19 cellular contexts compared by ENCODE assay signal in the genomic region with DNA sequence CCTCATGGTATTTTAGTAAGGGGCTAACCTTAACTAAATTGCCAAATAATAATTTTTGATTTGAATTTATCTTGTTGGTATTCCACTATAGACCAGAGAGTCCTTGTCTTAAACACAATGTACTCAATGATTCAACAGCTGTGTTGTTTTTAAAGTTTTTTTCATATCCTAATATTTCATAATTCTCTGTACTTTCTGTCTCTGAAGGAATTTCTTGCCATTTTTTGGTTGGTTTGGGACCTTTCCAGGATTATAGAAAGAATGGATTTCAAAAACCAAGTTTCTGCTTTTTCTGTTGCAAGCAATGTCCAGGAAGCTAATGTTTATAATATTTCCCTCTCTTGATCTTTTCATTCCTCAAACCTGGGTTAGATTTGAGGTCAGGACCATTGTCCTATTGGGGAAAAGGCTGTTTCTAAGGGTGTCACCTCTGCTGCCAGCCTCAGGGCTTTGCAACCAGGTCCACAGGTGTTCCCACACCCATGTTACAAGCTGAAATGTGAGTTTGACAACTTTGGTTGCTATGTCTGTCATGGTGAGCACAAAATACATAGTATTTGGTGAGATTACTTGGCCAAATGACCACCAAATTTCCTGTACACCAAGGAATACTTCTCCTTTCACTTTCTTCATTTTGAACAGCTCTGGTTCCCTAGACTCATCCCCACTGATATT.
DNase-seq lines count a peak whose midpoint lies in the region; ATAC-seq and TF ChIP-seq lines count a peak whose summit lies in the region.
"Had no signal": no experiment of that assay in that cellular context is flagged by ENCODE, and none has a peak within 500 bp of the region (broad histone marks: within the 10 kb centered on the region; RNA-seq: fewer than 3 reads in every experiment).

No MANE protein-coding gene starts in this region.

- H3K27me3 Mint-ChIP-seq in osteocyte (ENCODE audit: unreplicated experiment) = peaks cover 2% of the 10 kb centered on the region
- H3K27me3 Mint-ChIP-seq in WTC11 (ENCODE audit: low read depth) = peaks cover 12% of the 10 kb centered on the region
- H3K27me3 Mint-ChIP-seq: CD4-positive, CD25-positive, alpha-beta regulatory T cell; IgD-negative memory B cell had no signal

- TF ChIP-seq CTCF in gastroesophageal sphincter (IDR thresholded peaks at IDR 0.05) (no peak), osteocyte (IDR thresholded peaks at IDR 0.05) (no peak), WTC11 (IDR thresholded peaks at IDR 0.05) (no peak)

- intact Hi-C loops in Right ventricle myocardium superior (cut with DNase I) = no loop called here
- intact Hi-C loops in cardiac septum (cut with DNase I) = no loop called here

- H3K4me3 Mint-ChIP-seq in osteocyte (ENCODE audit: unreplicated experiment) = no peak overlapping the region
- no peak overlapping the region for H3K4me3 Mint-ChIP-seq in WTC11
- H3K4me3 Mint-ChIP-seq: CD4-positive, CD25-positive, alpha-beta regulatory T cell; GM23338; IgD-negative memory B cell had no signal

- ATAC-seq in Right ventricle myocardium superior (ENCODE audit: poor library complexity) (peak; percentile 53), gastroesophageal sphincter (peak; percentile 43), WTC11 (no peak)
- ATAC-seq: GM23338, HCT116 had no signal

- no peaks in the 10 kb centered on the region for H3K27me3 ChIP-seq in gastroesophageal sphincter
- H3K27me3 ChIP-seq: BE2C had no signal

- H3K36me3 Mint-ChIP-seq in osteocyte (ENCODE audit: unreplicated experiment) (no peaks in the 10 kb centered on the region), WTC11 (peaks cover 4% of the 10 kb centered on the region)
- H3K36me3 Mint-ChIP-seq: CD4-positive, CD25-positive, alpha-beta regulatory T cell; IgD-negative memory B cell had no signal

- peaks cover 0 to 11% (median 0%) of the 10 kb centered on the region in 3 donors for H3K4me1 ChIP-seq in gastroesophageal sphincter
- H3K4me1 ChIP-seq: Caco-2 had no signal

- CTCF ChIA-PET in WTC11 (lab: Charles Lee) = interaction anchor here (0.9 kb wide), 1 partner anchor 9 kb away, joined by 3 read pairs; no protein-coding TSS in a partner anchor

- H3K9me3 Mint-ChIP-seq in osteocyte (ENCODE audit: unreplicated experiment) (peaks cover 3% of the 10 kb centered on the region), WTC11 (peaks cover 4% of the 10 kb centered on the region)

- H3K4me1 Mint-ChIP-seq in osteocyte (ENCODE audit: unreplicated experiment) (peaks cover 11% of the 10 kb centered on the region), WTC11 (peaks cover 58% of the 10 kb centered on the region)
- H3K4me1 Mint-ChIP-seq: CD4-positive, CD25-positive, alpha-beta regulatory T cell had no signal

- no peak overlapping the region for H3K4me3 ChIP-seq in gastroesophageal sphincter
- H3K4me3 ChIP-seq: GM23338 had no signal

- peak overlapping the region; percentile 38 for H3K27ac Mint-ChIP-seq in osteocyte (ENCODE audit: unreplicated experiment)
- no peak overlapping the region for H3K27ac Mint-ChIP-seq in WTC11
- H3K27ac Mint-ChIP-seq: CD4-positive, CD25-positive, alpha-beta regulatory T cell; GM23338; IgD-negative memory B cell had no signal

- no peaks in the 10 kb centered on the region for H3K9me3 ChIP-seq in gastroesophageal sphincter
- H3K9me3 ChIP-seq: BE2C had no signal

- TF ChIP-seq POLR2A in gastroesophageal sphincter (IDR thresholded peaks at IDR 0.05) = no peak

- H3K27ac ChIP-seq in gastroesophageal sphincter = peak overlapping the region in 3 of 4 donors; percentile 43 to 55 (median 51)

- DNase-seq in Right ventricle myocardium superior (no peak), cardiac septum (ENCODE audit: low spot score) (no peak), osteocyte (ENCODE audit: extremely low spot score, unreplicated experiment) (no peak), WTC11 (ENCODE audit: low spot score) (no peak), NCI-H2029 treated with DMSO at 0.1 percent for 48 hours (lab: John Stamatoyannopoulos, UW) (no peak), NCI-H1436 (lab: John Stamatoyannopoulos, UW) (no peak)
- no peak for DNase-seq in activated CD8-positive, alpha-beta memory T cell treated with anti-CD3 and anti-CD28 coated beads, Interleukin-2, amount 50 U/mL, for 48 hours
- DNase-seq: BE2C; Caco-2; CD4-positive, CD25-positive, alpha-beta regulatory T cell; DMS153; GDM1; NCI-H1105; NCI-H1694; SHP77 had no signal

- POLR2A ChIA-PET in WTC11 (lab: Charles Lee) = no interaction called here

- TF ChIP-seq EP300 in gastroesophageal sphincter (IDR thresholded peaks at IDR 0.05) = no peak

- H3K36me3 ChIP-seq in gastroesophageal sphincter = no peaks in the 10 kb centered on the region
- H3K36me3 ChIP-seq: BE2C had no signal

TF ChIP-seq in WTC11, 78 proteins besides CTCF, POLR2A, EP300 and RAD21 (continues in another document):
- TF ChIP-seq GTF2I (CRISPR knock-in tag; conservative IDR thresholded peaks at IDR 0.05) (no peak), USF1 (CRISPR knock-in tag; IDR thresholded peaks at IDR 0.05) (no peak), ZNF532 (CRISPR knock-in tag; IDR thresholded peaks at IDR 0.05; ENCODE audit: borderline replicate concordance) (no peak), PRDM15 (CRISPR knock-in tag; IDR thresholded peaks at IDR 0.05) (no peak), FOXK1 (CRISPR knock-in tag; IDR thresholded peaks at IDR 0.05) (no peak), IRF2 (CRISPR knock-in tag; IDR thresholded peaks at IDR 0.05; ENCODE audit: borderline replicate concordance, low read depth) (no peak), ESRRA (CRISPR knock-in tag; IDR thresholded peaks at IDR 0.05; ENCODE audit: borderline replicate concordance) (no peak), GRHL2 (CRISPR knock-in tag; IDR thresholded peaks at IDR 0.05; ENCODE audit: insufficient replicate concordance, severe bottlenecking) (no peak)
